19 cellular contexts compared by ENCODE assay signal in the genomic region with DNA sequence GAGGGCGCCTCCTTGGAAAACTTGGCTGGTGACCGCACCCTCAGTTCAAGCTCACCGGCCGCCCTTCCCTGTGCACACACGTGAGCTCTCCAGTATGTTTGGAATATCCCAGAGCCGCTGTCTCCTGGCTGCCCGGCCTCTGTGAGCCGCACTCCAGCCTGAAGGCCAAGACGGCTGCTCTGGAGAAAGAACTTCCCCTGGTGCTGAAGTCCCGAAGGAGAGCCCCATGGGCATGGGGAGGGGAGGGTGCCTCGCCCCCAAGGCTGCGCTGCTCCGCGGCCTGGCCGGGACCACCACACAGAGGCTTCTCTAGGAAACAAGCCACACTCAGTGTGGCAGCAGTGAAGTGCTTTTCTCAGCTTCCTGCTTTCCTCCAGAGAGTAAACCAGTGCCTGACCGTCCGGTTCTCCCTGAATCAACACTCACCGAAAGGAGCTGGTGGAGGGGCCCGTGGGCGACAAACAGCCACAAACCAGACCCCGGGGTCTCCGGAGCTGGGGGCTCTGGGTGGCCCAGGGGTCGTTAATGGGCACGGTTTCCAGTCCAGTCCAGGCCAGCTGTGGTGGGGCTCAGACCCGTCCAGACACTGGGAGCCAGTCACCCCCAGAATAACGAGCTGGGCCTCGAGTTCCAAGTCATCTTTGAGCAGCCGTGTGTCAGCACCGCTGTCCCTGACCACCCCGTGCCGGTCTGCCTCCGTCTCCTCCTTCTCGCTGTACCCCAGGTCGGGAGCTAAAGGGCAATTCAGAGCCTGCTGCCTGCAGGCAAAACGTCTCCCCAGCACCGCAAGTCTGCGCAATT.
A peak's percentile ranks its signal among the peaks of the same experiment; 100 is the strongest.
DNase-seq lines count a peak whose midpoint lies in the region; ATAC-seq and TF ChIP-seq lines count a peak whose summit lies in the region.
"Had no signal": no experiment of that assay in that cellular context is flagged by ENCODE, and none has a peak within 500 bp of the region (broad histone marks: within the 10 kb centered on the region; RNA-seq: fewer than 3 reads in every experiment).

No MANE protein-coding gene starts in this region.

- no peaks in the 10 kb centered on the region for H3K9me3 ChIP-seq in BE2C
- no peaks in the 10 kb centered on the region for H3K9me3 ChIP-seq in BLaER1
- H3K9me3 ChIP-seq in mucosa of descending colon, result no peaks in the 10 kb centered on the region
- no peaks in the 10 kb centered on the region for H3K9me3 ChIP-seq in colonic mucosa
- H3K9me3 ChIP-seq: SJCRH30, thoracic aorta had no signal

- H3K27me3 ChIP-seq in BE2C (peaks cover 79% of the 10 kb centered on the region), BLaER1 (no peaks in the 10 kb centered on the region), colonic mucosa (no peaks in the 10 kb centered on the region)

- H3K36me3 ChIP-seq in BE2C (no peaks in the 10 kb centered on the region), BLaER1 (no peaks in the 10 kb centered on the region), mucosa of descending colon (ENCODE audit: low read depth) (no peaks in the 10 kb centered on the region), colonic mucosa (no peaks in the 10 kb centered on the region)
- H3K36me3 ChIP-seq: SJCRH30, thoracic aorta had no signal

- DNase-seq in BE2C (peak; percentile 3), coronary artery (ENCODE audit: low spot score) (peak; percentile 56), mucosa of descending colon (peak in 2 of 3 donors; percentile 12 to 19), NCI-H2171 treated with DMSO at 0.1 percent for 48 hours (lab: John Stamatoyannopoulos, UW) (no peak), colonic mucosa (no peak), putamen (ENCODE audit: low spot score) (no peak)
- DNase-seq: activated CD4-positive, alpha-beta T cell treated with anti-CD3 and anti-CD28 coated beads, Interleukin-2, amount 10 ng/mL, durations not matched to agents 7 days and 5 days; DMS153; hippocampal formation; KBM-7; NCI-H1048; NCI-H2107; NCI-H526 had no signal

- H4K20me1 ChIP-seq in BLaER1, result no peaks in the 10 kb centered on the region

- H3K4me1 ChIP-seq in BE2C (no peaks in the 10 kb centered on the region), BLaER1 (peaks cover 75% of the 10 kb centered on the region), mucosa of descending colon (ENCODE audit: low read depth) (no peaks in the 10 kb centered on the region), colonic mucosa (no peaks in the 10 kb centered on the region)
- H3K4me1 ChIP-seq: parathyroid adenoma, SJCRH30 had no signal

- peak overlapping the region; percentile 68 for H3K4me2 ChIP-seq in BLaER1
- H3K4me2 ChIP-seq: smooth muscle cell had no signal

- ATAC-seq in mucosa of descending colon, result no peak

- TF ChIP-seq CTCF in BE2C (IDR thresholded peaks at IDR 0.05; ENCODE audit: low read depth, low read length) (no peak), coronary artery (IDR thresholded peaks at IDR 0.05) (no peak), mucosa of descending colon (IDR thresholded peaks at IDR 0.05) (no peak), colonic mucosa (IDR thresholded peaks at IDR 0.05) (no peak)

- no peak overlapping the region for H3K27ac ChIP-seq in BLaER1
- no peak overlapping the region for H3K27ac ChIP-seq in coronary artery
- H3K27ac ChIP-seq in colonic mucosa, result no peak overlapping the region
- H3K27ac ChIP-seq: HL-60, parathyroid adenoma, SJCRH30, thoracic aorta had no signal

- intact Hi-C loops in mucosa of descending colon (cut with DNase I, micrococcal nuclease), result no loop called here
- intact Hi-C loops in colonic mucosa (cut with DNase I), result no loop called here

- no peak overlapping the region for H3K4me3 ChIP-seq in BE2C (ENCODE audit: low read depth, low read length)
- H3K4me3 ChIP-seq in BLaER1, result no peak overlapping the region
- no peak overlapping the region for H3K4me3 ChIP-seq in coronary artery
- H3K4me3 ChIP-seq in mucosa of descending colon, result no peak overlapping the region
- no peak overlapping the region for H3K4me3 ChIP-seq in colonic mucosa
- H3K4me3 ChIP-seq: SJCRH30, smooth muscle cell, thoracic aorta had no signal

- no peak overlapping the region for H3K9ac ChIP-seq in BLaER1
- no peak overlapping the region for H3K9ac ChIP-seq in colonic mucosa (ENCODE audit: low read depth in 2 of 2, low read length in 2 of 2)
- H3K9ac ChIP-seq: parathyroid adenoma had no signal

Comparison
In these comparisons a context has a peak if more than half of its experiments do, and no peak if none do; other contexts are left out.
1. DNase-seq: peak in BE2C (single experiment), coronary artery (single experiment) and mucosa of descending colon (2 of 3); none in NCI-H2171 treated with DMSO at 0.1 percent for 48 hours (single experiment), colonic mucosa (single experiment) and putamen (single experiment).